26 cellular contexts compared by ENCODE assay signal in genomic region chr11:1475841-1476240, GRCh38.
"Had no signal": no experiment of that assay in that cellular context is flagged by ENCODE, and none has a peak within 500 bp of the region (broad histone marks: within the 10 kb centered on the region; RNA-seq: fewer than 3 reads in every experiment).

No MANE protein-coding gene starts in this region.

- H3K27ac ChIP-seq: dorsolateral prefrontal cortex, neural progenitor cell, psoas muscle, right lobe of liver, testis, tibial nerve, upper lobe of left lung, uterus had no signal

- H3K9me3 ChIP-seq: psoas muscle, right lobe of liver, testis, tibial nerve, upper lobe of left lung, uterus had no signal

- H3K9me3 Mint-ChIP-seq: immature natural killer cell; naive thymus-derived CD4-positive, alpha-beta T cell; nephron; neural progenitor cell; stimulated activated effector memory CD8-positive, alpha-beta T cell treated with anti-CD3 and anti-CD28 coated beads, Interleukin-12 subunit alpha, Interleukin-12 subunit beta, amount 100 ng/mL, for 72 hours had no signal

- H3K4me1 ChIP-seq: neural progenitor cell, right lobe of liver had no signal

- H2AFZ ChIP-seq: neural progenitor cell had no signal

- H3K27me3 ChIP-seq: dorsolateral prefrontal cortex, neural progenitor cell, right lobe of liver, testis, tibial nerve, upper lobe of left lung, uterus had no signal

- DNase-seq: central memory CD4-positive, alpha-beta T cell; effector CD4-positive, alpha-beta T cell; hippocampal formation; immature natural killer cell; islet precursor cell; kidney glomerular epithelial cell; mammary epithelial cell; mesendoderm; midbrain; naive thymus-derived CD4-positive, alpha-beta T cell; nucleus accumbens; psoas muscle; stimulated activated CD4-positive, alpha-beta T cell treated with anti-CD3 and anti-CD28 coated beads, Interleukin-2, amount 100 ng/mL, for 24 hours; stimulated activated CD4-positive, alpha-beta T cell treated with anti-CD3 and anti-CD28 coated beads, Interleukin-4, amount 100 ng/mL, for 24 hours; stimulated activated naive CD8-positive, alpha-beta T cell treated with anti-CD3 and anti-CD28 coated beads, Interleukin-15, Interleukin-2, amounts not matched to agents 100 U/mL and 50 U/mL, for 24 hours; substantia nigra; testis had no signal

- H3K36me3 ChIP-seq: neural progenitor cell, uterus had no signal

- H3K4me2 ChIP-seq: neural progenitor cell, smooth muscle cell had no signal

- ATAC-seq: naive thymus-derived CD4-positive, alpha-beta T cell; psoas muscle; right lobe of liver; stimulated activated effector memory CD8-positive, alpha-beta T cell treated with anti-CD3 and anti-CD28 coated beads, Interleukin-12 subunit alpha, Interleukin-12 subunit beta, amount 100 ng/mL, for 72 hours; stimulated activated naive CD8-positive, alpha-beta T cell treated with anti-CD3 and anti-CD28 coated beads, Interleukin-15, Interleukin-2, amounts not matched to agents 100 U/mL and 50 U/mL, for 24 hours had no signal

- H3K27me3 Mint-ChIP-seq: naive thymus-derived CD4-positive, alpha-beta T cell had no signal

- H3K4me3 Mint-ChIP-seq: immature natural killer cell; naive thymus-derived CD4-positive, alpha-beta T cell; nephron; neural progenitor cell; stimulated activated effector memory CD8-positive, alpha-beta T cell treated with anti-CD3 and anti-CD28 coated beads, Interleukin-12 subunit alpha, Interleukin-12 subunit beta, amount 100 ng/mL, for 72 hours had no signal

- H3K4me3 ChIP-seq: dorsolateral prefrontal cortex, neural progenitor cell, psoas muscle, right lobe of liver, smooth muscle cell, testis, tibial nerve, upper lobe of left lung, uterus had no signal

- H3K27ac Mint-ChIP-seq: naive thymus-derived CD4-positive, alpha-beta T cell; nephron; neural progenitor cell; stimulated activated effector memory CD8-positive, alpha-beta T cell treated with anti-CD3 and anti-CD28 coated beads, Interleukin-12 subunit alpha, Interleukin-12 subunit beta, amount 100 ng/mL, for 72 hours had no signal

- H3K4me1 Mint-ChIP-seq: immature natural killer cell, nephron, neural progenitor cell had no signal
